In the genomic region with DNA sequence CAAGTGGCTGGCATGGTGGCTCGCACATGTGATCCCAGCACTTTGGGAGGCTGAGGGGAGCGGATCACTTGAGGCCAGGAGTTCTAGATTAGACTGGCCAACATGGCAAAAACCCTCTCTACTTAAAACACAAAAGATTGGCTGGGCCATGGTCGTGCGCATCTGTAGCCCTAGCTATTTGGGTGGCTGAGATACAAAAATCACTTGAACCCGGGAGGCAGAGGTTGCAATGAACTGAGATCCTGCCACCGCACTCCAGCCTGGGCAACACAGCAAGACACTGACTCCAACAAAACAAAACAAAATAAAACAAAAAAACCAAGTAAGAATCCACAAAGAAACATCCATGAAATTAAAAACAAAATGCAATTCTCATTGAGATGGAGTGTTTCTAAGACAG, we compare ENCODE assay signal across 26 cellular contexts.
"Had no signal": no experiment of that assay in that cellular context is flagged by ENCODE, and none has a peak within 500 bp of the region (broad histone marks: within the 10 kb centered on the region; RNA-seq: fewer than 3 reads in every experiment).

No MANE protein-coding gene starts in this region.

- H3K27me3 Mint-ChIP-seq: activated CD4-positive, alpha-beta memory T cell treated with anti-CD3 and anti-CD28 coated beads, Interleukin-2, amount 10 ng/mL, durations not matched to agents 7 days and 5 days; activated CD4-positive, alpha-beta T cell treated with anti-CD3 and anti-CD28 coated beads, Interleukin-2, amount 10 ng/mL, durations not matched to agents 7 days and 5 days; activated T-cell treated with anti-CD3 and anti-CD28 coated beads, Interleukin-2, amount 50 U/mL, for 24 hours had no signal

- H3K9me3 ChIP-seq: colonic mucosa had no signal

- H3K4me1 Mint-ChIP-seq: activated CD4-positive, alpha-beta memory T cell treated with anti-CD3 and anti-CD28 coated beads, Interleukin-2, amount 10 ng/mL, durations not matched to agents 7 days and 5 days; activated CD4-positive, alpha-beta T cell treated with anti-CD3 and anti-CD28 coated beads, Interleukin-2, amount 10 ng/mL, durations not matched to agents 7 days and 5 days had no signal

- H3K4me1 ChIP-seq: colonic mucosa had no signal

- H3K36me3 ChIP-seq: brain microvascular endothelial cell, colonic mucosa had no signal

- H3K27ac Mint-ChIP-seq: activated CD4-positive, alpha-beta memory T cell treated with anti-CD3 and anti-CD28 coated beads, Interleukin-2, amount 10 ng/mL, durations not matched to agents 7 days and 5 days; activated CD4-positive, alpha-beta T cell treated with anti-CD3 and anti-CD28 coated beads, Interleukin-2, amount 10 ng/mL, durations not matched to agents 7 days and 5 days; activated naive CD8-positive, alpha-beta T cell; activated T-cell treated with anti-CD3 and anti-CD28 coated beads, Interleukin-2, amount 50 U/mL, for 24 hours; activated T-cell treated with anti-CD3 and anti-CD28 coated beads, Interleukin-2, amount 50 U/mL, for 72 hours; dendritic cell treated with granulocyte-macrophage colony-stimulating factor and Interleukin-4, amounts not matched to agents 40 ng/mL and 50 ng/mL, for 4 days; endodermal cell had no signal

- H3K27me3 ChIP-seq: brain microvascular endothelial cell, colonic mucosa, dorsolateral prefrontal cortex had no signal

- H3K4me3 Mint-ChIP-seq: activated CD4-positive, alpha-beta memory T cell treated with anti-CD3 and anti-CD28 coated beads, Interleukin-2, amount 10 ng/mL, durations not matched to agents 7 days and 5 days; activated CD4-positive, alpha-beta T cell treated with anti-CD3 and anti-CD28 coated beads, Interleukin-2, amount 10 ng/mL, durations not matched to agents 7 days and 5 days; activated naive CD8-positive, alpha-beta T cell; activated T-cell treated with anti-CD3 and anti-CD28 coated beads, Interleukin-2, amount 50 U/mL, for 24 hours; activated T-cell treated with anti-CD3 and anti-CD28 coated beads, Interleukin-2, amount 50 U/mL, for 72 hours; dendritic cell treated with granulocyte-macrophage colony-stimulating factor and Interleukin-4, amounts not matched to agents 40 ng/mL and 50 ng/mL, for 4 days; endodermal cell had no signal

- ATAC-seq: activated T-cell treated with anti-CD3 and anti-CD28 coated beads, Interleukin-2, amount 50 U/mL, for 72 hours; esophagus mucosa had no signal

- H3K27ac ChIP-seq: brain microvascular endothelial cell, colonic mucosa, dorsolateral prefrontal cortex had no signal

- H3K36me3 Mint-ChIP-seq: activated naive CD8-positive, alpha-beta T cell had no signal

- H3K9me3 Mint-ChIP-seq: activated CD4-positive, alpha-beta T cell treated with anti-CD3 and anti-CD28 coated beads, Interleukin-2, amount 10 ng/mL, durations not matched to agents 7 days and 5 days; activated T-cell treated with anti-CD3 and anti-CD28 coated beads, Interleukin-2, amount 50 U/mL, for 24 hours; dendritic cell treated with granulocyte-macrophage colony-stimulating factor and Interleukin-4, amounts not matched to agents 40 ng/mL and 50 ng/mL, for 4 days; endodermal cell had no signal

- H3K4me3 ChIP-seq: colonic mucosa, dorsolateral prefrontal cortex had no signal

- DNase-seq: activated CD4-positive, alpha-beta memory T cell treated with anti-CD3 and anti-CD28 coated beads, Interleukin-2, amount 10 ng/mL, durations not matched to agents 7 days and 5 days; activated CD4-positive, alpha-beta T cell treated with anti-CD3 and anti-CD28 coated beads for 1 hour; activated CD4-positive, alpha-beta T cell treated with anti-CD3 and anti-CD28 coated beads for 4 hours; activated CD4-positive, alpha-beta T cell treated with anti-CD3 and anti-CD28 coated beads, Interleukin-2, amount 10 ng/mL, durations not matched to agents 7 days and 5 days; activated CD4-positive, alpha-beta T cell treated with anti-CD3 and anti-CD28 coated beads, Interleukin-2, amount 50 U/mL, for 4 hours; activated CD8-positive, alpha-beta memory T cell treated with anti-CD3 and anti-CD28 coated beads, Interleukin-2, amount 50 U/mL, for 48 hours; activated gamma-delta T cell; activated naive CD4-positive, alpha-beta T cell; activated naive CD4-positive, alpha-beta T cell treated with anti-CD3 and anti-CD28 coated beads, Interleukin-2, amount 50 U/mL, for 16 hours; activated T-cell treated with anti-CD3 and anti-CD28 coated beads for 4 hours; activated T-cell treated with anti-CD3 and anti-CD28 coated beads, Interleukin-2, amount 50 U/mL, for 24 hours; activated T-cell treated with anti-CD3 and anti-CD28 coated beads, Interleukin-2, amount 50 U/mL, for 72 hours; amniotic stem cell; anterior cingulate cortex; brain microvascular endothelial cell; caudate nucleus; cerebellar nuclear complex; colonic mucosa; dorsolateral prefrontal cortex; effector memory CD4-positive, alpha-beta T cell; foreskin fibroblast; T-helper 2 cell had no signal
